ENCODE assay signal across 29 cellular contexts in genomic region chr10:119070395-119071165, GRCh38.
"Had no signal": no experiment of that assay in that cellular context is flagged by ENCODE, and none has a peak within 500 bp of the region (broad histone marks: within the 10 kb centered on the region; RNA-seq: fewer than 3 reads in every experiment).

No MANE protein-coding gene starts in this region.

- DNase-seq: activated CD4-positive, alpha-beta T cell treated with anti-CD3 and anti-CD28 coated beads for 48 hours; activated CD8-positive, alpha-beta memory T cell treated with anti-CD3 and anti-CD28 coated beads for 24 hours; activated CD8-positive, alpha-beta memory T cell treated with anti-CD3 and anti-CD28 coated beads, Interleukin-2, amount 50 U/mL, for 4 hours; activated effector memory CD4-positive, alpha-beta T cell treated with anti-CD3 and anti-CD28 coated beads, Interleukin-2, amount 50 U/mL, for 16 hours; activated naive CD4-positive, alpha-beta T cell treated with anti-CD3 and anti-CD28 coated beads for 36 hours; activated naive CD8-positive, alpha-beta T cell treated with anti-CD3 and anti-CD28 coated beads, Interleukin-2, amount 10 ng/mL, durations not matched to agents 7 days and 5 days; amniotic stem cell; brain microvascular endothelial cell; dorsolateral prefrontal cortex; effector memory CD4-positive, alpha-beta T cell; erythroblast; gastrocnemius medialis; glutamatergic neuron; left ventricle myocardium superior; mucosa of descending colon; pancreas; psoas muscle; stimulated activated CD4-positive, alpha-beta T cell treated with anti-CD3 and anti-CD28 coated beads, Interleukin-1b, Interleukin-23, amount 100 ng/mL, for 48 hours; stimulated activated CD4-positive, alpha-beta T cell treated with anti-CD3 and anti-CD28 coated beads, Interleukin-4, amount 100 ng/mL, for 4 hours; stimulated activated CD8-positive, alpha-beta memory T cell treated with anti-CD3 and anti-CD28 coated beads, Interleukin-4, amount 100 ng/mL, for 48 hours; stimulated activated naive B cell treated with anti-CD40 and anti-IgM and Interleukin-4, amounts not matched to agents 10 μg/mL and 1 μg/mL and 100 μg/mL, for 72 hours; stomach; tibial artery had no signal

- H3K9me3 Mint-ChIP-seq: activated naive CD4-positive, alpha-beta T cell treated with anti-CD3 and anti-CD28 coated beads for 36 hours; activated naive CD8-positive, alpha-beta T cell treated with anti-CD3 and anti-CD28 coated beads, Interleukin-2, amount 10 ng/mL, durations not matched to agents 7 days and 5 days; stimulated activated naive B cell treated with anti-CD40 and anti-IgM and Interleukin-4, amounts not matched to agents 10 μg/mL and 1 μg/mL and 100 μg/mL, for 72 hours had no signal

- FAIRE-seq: astrocyte, islet of Langerhans, pancreas had no signal

- ATAC-seq: gastrocnemius medialis; left ventricle myocardium superior; mucosa of descending colon; pancreas; psoas muscle; SK-N-SH treated with all-trans-retinoic acid at 6 μM for 48 hours; stimulated activated naive B cell treated with anti-CD40 and anti-IgM and Interleukin-4, amounts not matched to agents 10 μg/mL and 1 μg/mL and 100 μg/mL, for 72 hours had no signal

- H3K4me3 Mint-ChIP-seq: activated naive CD4-positive, alpha-beta T cell treated with anti-CD3 and anti-CD28 coated beads for 36 hours; activated naive CD8-positive, alpha-beta T cell treated with anti-CD3 and anti-CD28 coated beads, Interleukin-2, amount 10 ng/mL, durations not matched to agents 7 days and 5 days; stimulated activated naive B cell treated with anti-CD40 and anti-IgM and Interleukin-4, amounts not matched to agents 10 μg/mL and 1 μg/mL and 100 μg/mL, for 72 hours had no signal

- H3K27me3 ChIP-seq: brain microvascular endothelial cell, dorsolateral prefrontal cortex, gastrocnemius medialis, pancreas, stomach, suprapubic skin, tibial artery had no signal

- H3K9me3 ChIP-seq: gastrocnemius medialis, mucosa of descending colon, pancreas, psoas muscle, stomach, suprapubic skin, tibial artery had no signal

- H3K27ac Mint-ChIP-seq: activated naive CD4-positive, alpha-beta T cell treated with anti-CD3 and anti-CD28 coated beads for 36 hours; activated naive CD8-positive, alpha-beta T cell treated with anti-CD3 and anti-CD28 coated beads, Interleukin-2, amount 10 ng/mL, durations not matched to agents 7 days and 5 days; stimulated activated naive B cell treated with anti-CD40 and anti-IgM and Interleukin-4, amounts not matched to agents 10 μg/mL and 1 μg/mL and 100 μg/mL, for 72 hours had no signal

- H3K4me2 ChIP-seq: smooth muscle cell had no signal

- H3K4me3 ChIP-seq: coronary artery, dorsolateral prefrontal cortex, gastrocnemius medialis, mucosa of descending colon, pancreas, psoas muscle, smooth muscle cell, stomach, suprapubic skin, tibial artery had no signal

- H3K27ac ChIP-seq: brain microvascular endothelial cell, coronary artery, dorsolateral prefrontal cortex, pancreas, psoas muscle, stomach, suprapubic skin, tibial artery had no signal

- H3K27me3 Mint-ChIP-seq: activated naive CD8-positive, alpha-beta T cell treated with anti-CD3 and anti-CD28 coated beads, Interleukin-2, amount 10 ng/mL, durations not matched to agents 7 days and 5 days; stimulated activated naive B cell treated with anti-CD40 and anti-IgM and Interleukin-4, amounts not matched to agents 10 μg/mL and 1 μg/mL and 100 μg/mL, for 72 hours had no signal
